ENCODE assay signal across 1 cellular context in genomic region chr18:2002178-2002577, GRCh38.
TF ChIP-seq lines count a peak whose summit lies in the region.

No MANE protein-coding gene starts in this region.

TF ChIP-seq in GM23338, 12 proteins besides CTCF, POLR2A, EP300 and RAD21 (continued from another document):
- TF ChIP-seq ZNF462 (CRISPR knock-in tag; IDR thresholded peaks at IDR 0.05): no peak
- no peak for TF ChIP-seq EZH2 (IDR thresholded peaks at IDR 0.05; ENCODE audit: low read depth, unreplicated experiment)
